Comparison of ENCODE assay signal across 27 cellular contexts in the genomic region with DNA sequence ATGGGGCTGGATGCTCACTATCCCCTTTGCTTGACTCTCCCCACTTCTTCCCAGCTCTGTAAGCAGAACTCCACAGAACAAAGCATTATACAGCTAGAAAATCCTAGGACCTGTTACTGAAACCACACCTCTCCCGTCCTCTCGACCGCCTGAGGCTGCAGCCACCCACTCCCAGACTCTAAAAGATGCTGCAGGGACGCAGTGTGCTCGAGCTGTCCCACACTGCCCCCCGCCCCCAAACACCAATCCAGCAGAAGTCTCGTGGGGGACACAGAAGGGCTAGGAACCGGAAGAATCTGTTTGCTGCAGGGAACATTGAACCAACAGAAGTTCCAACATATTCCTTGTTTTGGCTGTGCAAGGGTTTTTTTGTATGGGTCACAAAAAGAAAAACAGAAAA. TPM values are rescaled to one million over a fixed set of nuclear protein-coding genes. Genes with fewer than 3 reads are reported as not detected.
"Had no signal": no experiment of that assay in that cellular context is flagged by ENCODE, and none has a peak within 500 bp of the region (broad histone marks: within the 10 kb centered on the region; RNA-seq: fewer than 3 reads in every experiment).

No MANE protein-coding gene starts in this region.

- ATAC-seq: mucosa of descending colon; naive thymus-derived CD4-positive, alpha-beta T cell; natural killer cell treated with Interleukin-12 subunit alpha and Interleukin-12 subunit beta and Interleukin-15 and Interleukin-18, amount 100 ng/mL, for 72 hours; pancreas; right cardiac atrium; sciatic nerve; stimulated activated memory B cell treated with anti-CD40 and anti-IgM and Interleukin-4, amounts not matched to agents 10 μg/mL and 1 μg/mL and 100 μg/mL, for 72 hours; stimulated activated naive CD8-positive, alpha-beta T cell treated with anti-CD3 and anti-CD28 coated beads, Interleukin-15, amount 100 ng/mL, for 72 hours had no signal

- H3K36me3 ChIP-seq: left ventricle myocardium inferior, pancreas, prostate gland, tibial nerve, uterus had no signal

- DNase-seq: hypothalamus; immature natural killer cell; left ventricle myocardium inferior; mesendoderm; mucosa of descending colon; naive thymus-derived CD4-positive, alpha-beta T cell; nucleus accumbens; pancreas; retina; stimulated activated CD4-positive, alpha-beta T cell treated with anti-CD3 and anti-CD28 coated beads, Interleukin-1b, Interleukin-23, amount 100 ng/mL, for 48 hours; stimulated activated CD4-positive, alpha-beta T cell treated with anti-CD3 and anti-CD28 coated beads, Interleukin-2, amount 100 ng/mL, for 48 hours; stimulated activated CD4-positive, alpha-beta T cell treated with anti-CD3 and anti-CD28 coated beads, Interleukin-4, amount 100 ng/mL, for 4 hours; stimulated activated CD8-positive, alpha-beta memory T cell treated with anti-CD3 and anti-CD28 coated beads, Interleukin-4, amount 100 ng/mL, for 48 hours; stimulated activated naive CD4-positive, alpha-beta T cell treated with Interleukin-2 at 50 U/mL for 16 hours; stimulated activated naive CD8-positive, alpha-beta T cell treated with anti-CD3 and anti-CD28 coated beads, Interleukin-15, amount 100 ng/mL, for 72 hours; substantia nigra; uterus had no signal

- H3K27me3 ChIP-seq: pancreas, tibial nerve, uterus had no signal

- H3K4me1 ChIP-seq: left ventricle myocardium inferior, pancreas, prostate gland, tibial nerve, uterus had no signal

- H3K9me3 ChIP-seq: left ventricle myocardium inferior, mucosa of descending colon, pancreas, prostate gland, tibial nerve, uterus had no signal

- H3K4me3 ChIP-seq: left ventricle myocardium inferior, lung, mucosa of descending colon, pancreas, prostate gland, skin epidermis, tibial nerve, uterus had no signal

- FAIRE-seq: islet of Langerhans, pancreas had no signal

- H3K27ac ChIP-seq: left ventricle myocardium inferior, pancreas, prostate gland, skin epidermis, tibial nerve, uterus had no signal

RNA-seq across cellular contexts. Expression of gene CAMK2A, which starts 7.6 kb away (rescaled TPM):
- total RNA-seq: kidney epithelial cell; naive thymus-derived CD4-positive, alpha-beta T cell; natural killer cell treated with Interleukin-12 subunit alpha and Interleukin-12 subunit beta and Interleukin-15 and Interleukin-18, amount 100 ng/mL, for 72 hours had no signal
- polyA plus RNA-seq: immature natural killer cell; naive thymus-derived CD4-positive, alpha-beta T cell had no signal

RNA-seq across cellular contexts. Expression of gene ARSI, which starts 20.7 kb away (rescaled TPM):
- total RNA-seq: natural killer cell treated with Interleukin-12 subunit alpha and Interleukin-12 subunit beta and Interleukin-15 and Interleukin-18, amount 100 ng/mL, for 72 hours had no signal
- polyA plus RNA-seq: immature natural killer cell; naive thymus-derived CD4-positive, alpha-beta T cell; pancreas had no signal
